In genomic region chr18:4060427-4061281, GRCh38 we compare ENCODE assay signal across 1 cellular context.
TF ChIP-seq lines count a peak whose summit lies in the region.

No MANE protein-coding gene starts in this region.

TF ChIP-seq in WTC11, 78 proteins besides CTCF, POLR2A, EP300 and RAD21 (continued from another document):
- TF ChIP-seq ERG (CRISPR knock-in tag; IDR thresholded peaks at IDR 0.05), result no peak
- no peak for TF ChIP-seq CDX4 (CRISPR knock-in tag; IDR thresholded peaks at IDR 0.05; ENCODE audit: borderline replicate concordance)
- TF ChIP-seq TP53 (CRISPR knock-in tag; IDR thresholded peaks at IDR 0.05), result no peak
- TF ChIP-seq KAT7 (CRISPR knock-in tag; IDR thresholded peaks at IDR 0.05; ENCODE audit: borderline replicate concordance), result no peak
- no peak for TF ChIP-seq RORB (CRISPR knock-in tag; IDR thresholded peaks at IDR 0.05)
- TF ChIP-seq JUN (CRISPR knock-in tag; IDR thresholded peaks at IDR 0.05), result no peak
- TF ChIP-seq E2F4 (CRISPR knock-in tag; IDR thresholded peaks at IDR 0.05; ENCODE audit: borderline replicate concordance, low read depth), result no peak
- TF ChIP-seq ESRRA (CRISPR knock-in tag; IDR thresholded peaks at IDR 0.05; ENCODE audit: borderline replicate concordance), result no peak
- TF ChIP-seq ATF3 (CRISPR knock-in tag; conservative IDR thresholded peaks at IDR 0.05), result no peak
- no peak for TF ChIP-seq HMGA2 (CRISPR knock-in tag; IDR thresholded peaks at IDR 0.05)
- no peak for TF ChIP-seq ZNF232 (CRISPR knock-in tag; IDR thresholded peaks at IDR 0.05)
